1 cellular context compared by ENCODE assay signal in the genomic region with DNA sequence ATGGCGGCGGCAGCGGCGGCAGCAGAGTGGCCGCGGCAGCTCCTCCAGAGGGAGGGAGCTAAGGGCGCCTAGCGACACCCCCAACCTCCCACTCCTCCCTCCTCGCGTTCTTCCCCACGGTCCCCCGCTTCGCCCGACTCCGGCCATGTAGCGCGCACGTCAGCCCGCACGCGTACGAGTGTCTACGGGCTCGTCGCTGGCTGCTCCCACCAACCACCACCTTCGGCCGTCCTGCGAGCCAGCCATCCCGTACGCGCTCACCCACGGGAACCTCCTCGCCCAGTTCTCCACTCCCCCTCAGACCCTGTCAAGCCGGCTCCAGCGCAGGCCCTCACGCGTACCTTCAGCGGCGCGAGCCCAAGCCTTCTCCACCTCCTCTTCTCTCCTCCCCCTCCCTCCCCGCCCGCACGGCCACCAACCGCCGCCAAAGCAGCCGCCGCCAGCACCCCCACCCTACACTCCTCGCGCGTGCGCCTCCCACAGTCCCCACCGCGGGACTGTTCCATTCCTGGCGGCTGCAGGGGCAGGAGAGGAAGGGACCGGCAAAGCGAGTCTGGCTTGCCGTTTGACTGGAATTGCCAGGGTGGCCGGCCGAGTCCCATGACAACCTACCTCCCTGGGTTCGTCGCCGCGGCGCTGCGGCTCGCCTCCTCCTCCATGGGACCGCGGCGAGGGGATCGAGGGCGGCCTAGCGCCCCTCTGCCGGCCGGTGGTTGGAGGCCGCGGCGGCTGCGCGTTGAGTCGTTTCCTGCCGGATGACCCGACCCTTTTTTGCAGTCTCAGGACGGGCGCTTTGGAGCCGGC.
TF ChIP-seq lines count a peak whose summit lies in the region.

A gene (plus strand): TSS at position 774 of the 804 bp plus-strand sequence. CDS start 20,689 bp downstream, outside the sequence.
A gene with protein sequence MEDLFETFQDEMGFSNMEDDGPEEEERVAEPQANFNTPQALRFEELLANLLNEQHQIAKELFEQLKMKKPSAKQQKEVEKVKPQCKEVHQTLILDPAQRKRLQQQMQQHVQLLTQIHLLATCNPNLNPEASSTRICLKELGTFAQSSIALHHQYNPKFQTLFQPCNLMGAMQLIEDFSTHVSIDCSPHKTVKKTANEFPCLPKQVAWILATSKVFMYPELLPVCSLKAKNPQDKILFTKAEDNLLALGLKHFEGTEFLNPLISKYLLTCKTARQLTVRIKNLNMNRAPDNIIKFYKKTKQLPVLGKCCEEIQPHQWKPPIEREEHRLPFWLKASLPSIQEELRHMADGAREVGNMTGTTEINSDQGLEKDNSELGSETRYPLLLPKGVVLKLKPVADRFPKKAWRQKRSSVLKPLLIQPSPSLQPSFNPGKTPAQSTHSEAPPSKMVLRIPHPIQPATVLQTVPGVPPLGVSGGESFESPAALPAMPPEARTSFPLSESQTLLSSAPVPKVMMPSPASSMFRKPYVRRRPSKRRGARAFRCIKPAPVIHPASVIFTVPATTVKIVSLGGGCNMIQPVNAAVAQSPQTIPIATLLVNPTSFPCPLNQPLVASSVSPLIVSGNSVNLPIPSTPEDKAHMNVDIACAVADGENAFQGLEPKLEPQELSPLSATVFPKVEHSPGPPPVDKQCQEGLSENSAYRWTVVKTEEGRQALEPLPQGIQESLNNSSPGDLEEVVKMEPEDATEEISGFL (minus strand): TSS at position 457 of the 804 bp plus-strand sequence. CDS start 8,338 bp downstream, outside the sequence.

TF ChIP-seq in HepG2, 621 proteins besides CTCF, POLR2A, EP300 and RAD21 (continued from another document and continues in another):
- TF ChIP-seq, protein P1, sequence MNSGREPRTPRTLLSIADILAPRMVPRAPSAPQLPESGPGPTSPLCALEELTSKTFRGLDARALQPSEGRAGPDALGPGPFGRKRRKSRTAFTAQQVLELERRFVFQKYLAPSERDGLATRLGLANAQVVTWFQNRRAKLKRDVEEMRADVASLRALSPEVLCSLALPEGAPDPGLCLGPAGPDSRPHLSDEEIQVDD (CRISPR knock-in tag; IDR thresholded peaks at IDR 0.05; ENCODE audit: borderline replicate concordance), result 0 out of 2 replicates have a peak, but pooled peaks have one; percentile 40
- TF ChIP-seq, protein P2, sequence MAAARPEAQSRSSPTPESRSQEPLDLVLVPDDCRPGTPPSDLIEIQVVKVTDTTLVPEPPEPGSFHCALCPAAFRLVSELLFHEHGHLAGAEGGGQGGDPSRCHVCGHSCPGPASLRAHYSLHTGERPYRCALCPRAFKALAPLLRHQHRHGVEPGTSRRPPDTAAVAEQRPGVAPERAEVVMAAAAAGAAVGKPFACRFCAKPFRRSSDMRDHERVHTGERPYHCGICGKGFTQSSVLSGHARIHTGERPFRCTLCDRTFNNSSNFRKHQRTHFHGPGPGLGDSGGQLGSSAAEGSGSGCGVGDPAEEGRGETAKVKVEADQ (CRISPR knock-in tag; IDR thresholded peaks at IDR 0.05; ENCODE audit: borderline replicate concordance), result no peak
- TF ChIP-seq ZNF510 (CRISPR knock-in tag; IDR thresholded peaks at IDR 0.05; ENCODE audit: low read depth) (no peak; the same call in 1 of the 2 replicates), MEIS2 (CRISPR knock-in tag; IDR thresholded peaks at IDR 0.05) (no peak), PITX1 (CRISPR knock-in tag; IDR thresholded peaks at IDR 0.05) (peak; percentile 37; the same call in 1 of the 2 replicates), DPF2 (CRISPR knock-in tag; IDR thresholded peaks at IDR 0.05; ENCODE audit: borderline replicate concordance, low read depth) (no peak), NCOA1 (CRISPR knock-in tag; IDR thresholded peaks at IDR 0.05) (no peak), ZNF556 (CRISPR knock-in tag; IDR thresholded peaks at IDR 0.05; ENCODE audit: borderline replicate concordance) (peak; percentile 68; the same call in 1 of the 2 replicates), NFIC (IDR thresholded peaks at IDR 0.05; ENCODE audit: low read length) (no peak), CBX5 (CRISPR knock-in tag; IDR thresholded peaks at IDR 0.05; ENCODE audit: borderline replicate concordance) (no peak), NAIF1 (CRISPR knock-in tag; IDR thresholded peaks at IDR 0.05; ENCODE audit: borderline replicate concordance) (0 out of 2 replicates have a peak, but pooled peaks have one; percentile 49), NFKBIZ (CRISPR knock-in tag; IDR thresholded peaks at IDR 0.05) (no peak; the same call in 1 of the 2 replicates), RARA (CRISPR knock-in tag; IDR thresholded peaks at IDR 0.05) (peak; percentile 37; the same call in 1 of the 2 replicates), FOXJ3 (CRISPR knock-in tag; IDR thresholded peaks at IDR 0.05; ENCODE audit: borderline replicate concordance) (no peak), GABPB1 (CRISPR knock-in tag; IDR thresholded peaks at IDR 0.05) (peak; percentile 94), RCOR2 (CRISPR knock-in tag; IDR thresholded peaks at IDR 0.05) (no peak), ZNF451 (CRISPR knock-in tag; IDR thresholded peaks at IDR 0.05) (peak; percentile 11; the same call in 1 of the 2 replicates), TAF1 (CRISPR knock-in tag; IDR thresholded peaks at IDR 0.05) (peak; percentile 77), ZNF350 (CRISPR knock-in tag; IDR thresholded peaks at IDR 0.05; ENCODE audit: borderline replicate concordance, low read depth) (peak; percentile 81), REL (CRISPR knock-in tag; conservative IDR thresholded peaks at IDR 0.05) (peak; percentile 65; the same call in 1 of the 2 replicates), KLF11 (CRISPR knock-in tag; IDR thresholded peaks at IDR 0.05) (no peak; the same call in 1 of the 2 replicates), U2AF1 (optimal IDR thresholded peaks at IDR 0.05; ENCODE audit: low read depth, low read length) (peak; percentile 60), ZNF746 (CRISPR knock-in tag; IDR thresholded peaks at IDR 0.05) (peak; percentile 27; the same call in 1 of the 2 replicates), ZNF367 (CRISPR knock-in tag; IDR thresholded peaks at IDR 0.05; ENCODE audit: borderline replicate concordance) (no peak), ZSCAN12 (CRISPR knock-in tag; IDR thresholded peaks at IDR 0.05) (no peak), ELF4 (CRISPR knock-in tag; IDR thresholded peaks at IDR 0.05; ENCODE audit: borderline replicate concordance) (no peak), POLR2AphosphoS2 (IDR thresholded peaks at IDR 0.05; ENCODE audit: low read depth, low read length) (no peak), SRY (CRISPR knock-in tag; IDR thresholded peaks at IDR 0.05) (peak; percentile 95), KAT7 (CRISPR knock-in tag; IDR thresholded peaks at IDR 0.05; ENCODE audit: borderline replicate concordance) (peak; percentile 83), MAZ (IDR thresholded peaks at IDR 0.05; ENCODE audit: borderline replicate concordance, low read depth, low read length) (0 out of 2 replicates have a peak, but pooled peaks have one; percentile 55), MAZ (CRISPR knock-in tag; IDR thresholded peaks at IDR 0.05; ENCODE audit: low read depth) (peak; percentile 91), SALL1 (CRISPR knock-in tag; IDR thresholded peaks at IDR 0.05) (peak; percentile 86), CAMTA2 (CRISPR knock-in tag; IDR thresholded peaks at IDR 0.05; ENCODE audit: borderline replicate concordance) (no peak; the same call in 1 of the 2 replicates), EED (CRISPR knock-in tag; IDR thresholded peaks at IDR 0.05) (no peak), TAF15 (IDR thresholded peaks at IDR 0.05; ENCODE audit: low read depth, low read length, poor library complexity, severe bottlenecking) (no peak), YEATS4 (CRISPR knock-in tag; IDR thresholded peaks at IDR 0.05; ENCODE audit: borderline replicate concordance) (peak; percentile 45; the same call in 1 of the 2 replicates), ZNF235 (CRISPR knock-in tag; IDR thresholded peaks at IDR 0.05; ENCODE audit: borderline replicate concordance) (0 out of 2 replicates have a peak, but pooled peaks have one; percentile 2), ZNF292 (CRISPR knock-in tag; IDR thresholded peaks at IDR 0.05; ENCODE audit: borderline replicate concordance, low read depth) (peak; percentile 70), ZNF768 (CRISPR knock-in tag; IDR thresholded peaks at IDR 0.05) (peak; percentile 33; the same call in 1 of the 2 replicates), ZFP41 (CRISPR knock-in tag; IDR thresholded peaks at IDR 0.05; ENCODE audit: borderline replicate concordance) (0 out of 2 replicates have a peak, but pooled peaks have one; percentile 71), TOPORS (CRISPR knock-in tag; IDR thresholded peaks at IDR 0.05) (peak; percentile 84), ZNF143 (CRISPR knock-in tag; IDR thresholded peaks at IDR 0.05) (peak; percentile 66; the same call in 1 of the 2 replicates), ZNF543 (CRISPR knock-in tag; IDR thresholded peaks at IDR 0.05) (no peak)
- TF ChIP-seq, protein P3, sequence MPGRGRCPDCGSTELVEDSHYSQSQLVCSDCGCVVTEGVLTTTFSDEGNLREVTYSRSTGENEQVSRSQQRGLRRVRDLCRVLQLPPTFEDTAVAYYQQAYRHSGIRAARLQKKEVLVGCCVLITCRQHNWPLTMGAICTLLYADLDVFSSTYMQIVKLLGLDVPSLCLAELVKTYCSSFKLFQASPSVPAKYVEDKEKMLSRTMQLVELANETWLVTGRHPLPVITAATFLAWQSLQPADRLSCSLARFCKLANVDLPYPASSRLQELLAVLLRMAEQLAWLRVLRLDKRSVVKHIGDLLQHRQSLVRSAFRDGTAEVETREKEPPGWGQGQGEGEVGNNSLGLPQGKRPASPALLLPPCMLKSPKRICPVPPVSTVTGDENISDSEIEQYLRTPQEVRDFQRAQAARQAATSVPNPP (CRISPR knock-in tag; IDR thresholded peaks at IDR 0.05), result no peak
- TF ChIP-seq, protein P4, sequence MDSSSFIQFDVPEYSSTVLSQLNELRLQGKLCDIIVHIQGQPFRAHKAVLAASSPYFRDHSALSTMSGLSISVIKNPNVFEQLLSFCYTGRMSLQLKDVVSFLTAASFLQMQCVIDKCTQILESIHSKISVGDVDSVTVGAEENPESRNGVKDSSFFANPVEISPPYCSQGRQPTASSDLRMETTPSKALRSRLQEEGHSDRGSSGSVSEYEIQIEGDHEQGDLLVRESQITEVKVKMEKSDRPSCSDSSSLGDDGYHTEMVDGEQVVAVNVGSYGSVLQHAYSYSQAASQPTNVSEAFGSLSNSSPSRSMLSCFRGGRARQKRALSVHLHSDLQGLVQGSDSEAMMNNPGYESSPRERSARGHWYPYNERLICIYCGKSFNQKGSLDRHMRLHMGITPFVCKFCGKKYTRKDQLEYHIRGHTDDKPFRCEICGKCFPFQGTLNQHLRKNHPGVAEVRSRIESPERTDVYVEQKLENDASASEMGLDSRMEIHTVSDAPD (CRISPR knock-in tag; IDR thresholded peaks at IDR 0.05), result 0 out of 2 replicates have a peak, but pooled peaks have one; percentile 53
- TF ChIP-seq, protein P5, sequence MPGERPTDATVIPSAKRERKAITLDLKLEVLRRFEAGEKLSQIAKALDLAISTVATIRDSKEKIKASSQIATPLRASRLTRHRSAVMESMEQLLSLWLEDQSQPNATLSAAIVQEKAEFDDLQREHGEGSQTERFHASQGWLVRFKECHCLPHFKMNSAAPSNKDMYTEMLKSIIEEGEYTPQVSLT (CRISPR knock-in tag; IDR thresholded peaks at IDR 0.05; ENCODE audit: borderline replicate concordance, low read depth), result no peak; the same call in 1 of the 2 replicates
- TF ChIP-seq, protein P6, sequence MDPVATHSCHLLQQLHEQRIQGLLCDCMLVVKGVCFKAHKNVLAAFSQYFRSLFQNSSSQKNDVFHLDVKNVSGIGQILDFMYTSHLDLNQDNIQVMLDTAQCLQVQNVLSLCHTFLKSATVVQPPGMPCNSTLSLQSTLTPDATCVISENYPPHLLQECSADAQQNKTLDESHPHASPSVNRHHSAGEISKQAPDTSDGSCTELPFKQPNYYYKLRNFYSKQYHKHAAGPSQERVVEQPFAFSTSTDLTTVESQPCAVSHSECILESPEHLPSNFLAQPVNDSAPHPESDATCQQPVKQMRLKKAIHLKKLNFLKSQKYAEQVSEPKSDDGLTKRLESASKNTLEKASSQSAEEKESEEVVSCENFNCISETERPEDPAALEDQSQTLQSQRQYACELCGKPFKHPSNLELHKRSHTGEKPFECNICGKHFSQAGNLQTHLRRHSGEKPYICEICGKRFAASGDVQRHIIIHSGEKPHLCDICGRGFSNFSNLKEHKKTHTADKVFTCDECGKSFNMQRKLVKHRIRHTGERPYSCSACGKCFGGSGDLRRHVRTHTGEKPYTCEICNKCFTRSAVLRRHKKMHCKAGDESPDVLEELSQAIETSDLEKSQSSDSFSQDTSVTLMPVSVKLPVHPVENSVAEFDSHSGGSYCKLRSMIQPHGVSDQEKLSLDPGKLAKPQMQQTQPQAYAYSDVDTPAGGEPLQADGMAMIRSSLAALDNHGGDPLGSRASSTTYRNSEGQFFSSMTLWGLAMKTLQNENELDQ (CRISPR knock-in tag; IDR thresholded peaks at IDR 0.05; ENCODE audit: borderline replicate concordance), result 0 out of 2 replicates have a peak, but pooled peaks have one; percentile 21
- TF ChIP-seq, protein P7, sequence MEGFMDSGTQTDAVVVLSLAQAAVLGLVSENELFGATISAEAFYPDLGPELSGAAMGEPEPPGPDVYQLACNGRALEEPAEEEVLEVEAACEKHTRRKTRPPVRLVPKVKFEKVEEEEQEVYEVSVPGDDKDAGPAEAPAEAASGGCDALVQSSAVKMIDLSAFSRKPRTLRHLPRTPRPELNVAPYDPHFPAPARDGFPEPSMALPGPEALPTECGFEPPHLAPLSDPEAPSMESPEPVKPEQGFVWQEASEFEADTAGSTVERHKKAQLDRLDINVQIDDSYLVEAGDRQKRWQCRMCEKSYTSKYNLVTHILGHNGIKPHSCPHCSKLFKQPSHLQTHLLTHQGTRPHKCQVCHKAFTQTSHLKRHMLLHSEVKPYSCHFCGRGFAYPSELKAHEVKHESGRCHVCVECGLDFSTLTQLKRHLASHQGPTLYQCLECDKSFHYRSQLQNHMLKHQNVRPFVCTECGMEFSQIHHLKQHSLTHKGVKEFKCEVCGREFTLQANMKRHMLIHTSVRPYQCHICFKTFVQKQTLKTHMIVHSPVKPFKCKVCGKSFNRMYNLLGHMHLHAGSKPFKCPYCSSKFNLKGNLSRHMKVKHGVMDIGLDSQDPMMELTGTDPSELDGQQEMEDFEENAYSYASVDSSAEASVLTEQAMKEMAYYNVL (CRISPR knock-in tag; IDR thresholded peaks at IDR 0.05; ENCODE audit: borderline replicate concordance), result peak; percentile 48; the same call in 1 of the 2 replicates
- TF ChIP-seq, protein P8, sequence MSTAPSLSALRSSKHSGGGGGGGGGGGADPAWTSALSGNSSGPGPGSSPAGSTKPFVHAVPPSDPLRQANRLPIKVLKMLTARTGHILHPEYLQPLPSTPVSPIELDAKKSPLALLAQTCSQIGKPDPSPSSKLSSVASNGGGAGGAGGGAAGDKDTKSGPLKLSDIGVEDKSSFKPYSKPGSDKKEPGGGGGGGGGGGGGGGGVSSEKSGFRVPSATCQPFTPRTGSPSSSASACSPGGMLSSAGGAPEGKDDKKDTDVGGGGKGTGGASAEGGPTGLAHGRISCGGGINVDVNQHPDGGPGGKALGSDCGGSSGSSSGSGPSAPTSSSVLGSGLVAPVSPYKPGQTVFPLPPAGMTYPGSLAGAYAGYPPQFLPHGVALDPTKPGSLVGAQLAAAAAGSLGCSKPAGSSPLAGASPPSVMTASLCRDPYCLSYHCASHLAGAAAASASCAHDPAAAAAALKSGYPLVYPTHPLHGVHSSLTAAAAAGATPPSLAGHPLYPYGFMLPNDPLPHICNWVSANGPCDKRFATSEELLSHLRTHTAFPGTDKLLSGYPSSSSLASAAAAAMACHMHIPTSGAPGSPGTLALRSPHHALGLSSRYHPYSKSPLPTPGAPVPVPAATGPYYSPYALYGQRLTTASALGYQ (CRISPR knock-in tag; IDR thresholded peaks at IDR 0.05), result no peak
